9 cellular contexts compared by ENCODE assay signal in genomic region chr22:33519140-33519973, GRCh38.
DNase-seq lines count a peak whose midpoint lies in the region; ATAC-seq, FAIRE-seq and TF ChIP-seq lines count a peak whose summit lies in the region.
"Had no signal": no experiment of that assay in that cellular context is flagged by ENCODE, and none has a peak within 500 bp of the region (broad histone marks: within the 10 kb centered on the region; RNA-seq: fewer than 3 reads in every experiment).

No MANE protein-coding gene starts in this region.

- H3K4me1 ChIP-seq in A549 = peaks cover 21% of the 10 kb centered on the region
- H3K4me1 ChIP-seq in body of pancreas = peaks cover 21% of the 10 kb centered on the region

- CTCF ChIA-PET in A549 (lab: Yijun Ruan, JAX) = interaction anchor here (0.6 to 5.3 kb wide), 44 partner anchors 8 to 632 kb away, joined by 3 to 48 read pairs (median 4); no protein-coding TSS in a partner anchor

- ATAC-seq in A549 (peak; percentile 77 to 88), body of pancreas (peak; percentile 54), HG03571 (IDR thresholded peaks at IDR 0.05; ENCODE audit: unreplicated experiment) (no peak), GM18858 (IDR thresholded peaks at IDR 0.05; ENCODE audit: unreplicated experiment) (no peak)

- H3K4me3 ChIP-seq in A549 (no peak overlapping the region), body of pancreas (no peak overlapping the region)

- H3K36me3 ChIP-seq in body of pancreas (replicated peaks in 1 of 2; ENCODE audit: insufficient read depth in 1 of 2, low read depth in 2 of 2) = no peaks in the 10 kb centered on the region

- WGBS in A549 (ENCODE audit: missing lambda C conversion rate) = 55% methylated on average over 13 of the region's 13 CpGs
- WGBS in body of pancreas, 2 donors = 47 to 57% methylated on average over 13 of the region's 13 CpGs

- no peak for TF ChIP-seq EP300 in A549 (IDR thresholded peaks at IDR 0.05)

- peak overlapping the region; percentile 63 for H3K4me2 ChIP-seq in A549

- TF ChIP-seq POLR2A in A549 (IDR thresholded peaks at IDR 0.05; ENCODE audit: low read length) (no peak), body of pancreas (IDR thresholded peaks at IDR 0.05) (no peak)

- POLR2A ChIA-PET in A549 (lab: Yijun Ruan, JAX) = interaction anchor here (1.0 kb wide), 1 partner anchor 402 kb away, joined by 3 read pairs; no protein-coding TSS in a partner anchor

- TF ChIP-seq CTCF in A549 (IDR thresholded peaks at IDR 0.05) = peak; percentile 59
- TF ChIP-seq CTCF in body of pancreas (IDR thresholded peaks at IDR 0.05) = peak; percentile 45 to 74 (median 65)

- peaks cover 10% of the 10 kb centered on the region for H3K9me3 ChIP-seq in A549
- H3K9me3 ChIP-seq in body of pancreas = no peaks in the 10 kb centered on the region

- H3K27ac ChIP-seq in A549 = peak overlapping the region; percentile 53 to 74; a peak in 5 of 6 replicates
- H3K27ac ChIP-seq in body of pancreas = peak overlapping the region in 1 of 4 donors; percentile 26
- H3K27ac ChIP-seq: epithelial cell of prostate had no signal

- intact Hi-C loops in body of pancreas (cut with DNase I) = loop anchor here (5.0 kb wide), 1 partner anchor 63 kb away; no protein-coding TSS in a partner anchor

- no peak for FAIRE-seq in A549 (lab: Jason Lieb, UNC)

- TF ChIP-seq RAD21 in A549 (conservative IDR thresholded peaks at IDR 0.05 in 1 of 2, IDR thresholded peaks at IDR 0.05 in 1 of 2) = peak; percentile 77 to 85

- DNase-seq in A549 (ENCODE audit: low read depth in 1 of 2, low spot score in 1 of 2) (peak; percentile 46 to 71), GDM1 (lab: John Stamatoyannopoulos, UW) (peak; percentile 10), NCI-H1694 (lab: John Stamatoyannopoulos, UW) (peak; percentile 37), body of pancreas (peak; percentile 32 to 63 (median 38)), inferior parietal cortex (ENCODE audit: extremely low spot score) (peak; percentile 81)
- DNase-seq in stimulated activated CD8-positive, alpha-beta memory T cell treated with anti-CD3 and anti-CD28 coated beads, Interleukin-4, amount 100 ng/mL, for 48 hours = peak; percentile 24

- H3K27me3 ChIP-seq in body of pancreas = no peaks in the 10 kb centered on the region

TF ChIP-seq in A549, 52 proteins besides CTCF, POLR2A, EP300 and RAD21:
- TF ChIP-seq MAX (IDR thresholded peaks at IDR 0.05) (no peak), KDM5A (IDR thresholded peaks at IDR 0.05) (peak; percentile 47; the same call in 1 of the 2 replicates), SMC3 (IDR thresholded peaks at IDR 0.05) (peak; percentile 84), FOSB (CRISPR knock-in tag; IDR thresholded peaks at IDR 0.05) (no peak), CBX8 (IDR thresholded peaks at IDR 0.05) (no peak)

Comparison
In these comparisons a context has a peak if more than half of its experiments do, and no peak if none do; other contexts are left out.
1. ATAC-seq: peak in A549 (2 of 2) and body of pancreas (single experiment); none in HG03571 (single experiment) and GM18858 (single experiment).
2. DNase-seq: peak in every context shown above with its lines; median percentile 81 in inferior parietal cortex; 58 in A549; 38 in body of pancreas; 37 in NCI-H1694; 24 in stimulated activated CD8-positive, alpha-beta memory T cell treated with anti-CD3 and anti-CD28 coated beads, Interleukin-4, amount 100 ng/mL, for 48 hours; 10 in GDM1.